10 cellular contexts compared by ENCODE assay signal in the genomic region with DNA sequence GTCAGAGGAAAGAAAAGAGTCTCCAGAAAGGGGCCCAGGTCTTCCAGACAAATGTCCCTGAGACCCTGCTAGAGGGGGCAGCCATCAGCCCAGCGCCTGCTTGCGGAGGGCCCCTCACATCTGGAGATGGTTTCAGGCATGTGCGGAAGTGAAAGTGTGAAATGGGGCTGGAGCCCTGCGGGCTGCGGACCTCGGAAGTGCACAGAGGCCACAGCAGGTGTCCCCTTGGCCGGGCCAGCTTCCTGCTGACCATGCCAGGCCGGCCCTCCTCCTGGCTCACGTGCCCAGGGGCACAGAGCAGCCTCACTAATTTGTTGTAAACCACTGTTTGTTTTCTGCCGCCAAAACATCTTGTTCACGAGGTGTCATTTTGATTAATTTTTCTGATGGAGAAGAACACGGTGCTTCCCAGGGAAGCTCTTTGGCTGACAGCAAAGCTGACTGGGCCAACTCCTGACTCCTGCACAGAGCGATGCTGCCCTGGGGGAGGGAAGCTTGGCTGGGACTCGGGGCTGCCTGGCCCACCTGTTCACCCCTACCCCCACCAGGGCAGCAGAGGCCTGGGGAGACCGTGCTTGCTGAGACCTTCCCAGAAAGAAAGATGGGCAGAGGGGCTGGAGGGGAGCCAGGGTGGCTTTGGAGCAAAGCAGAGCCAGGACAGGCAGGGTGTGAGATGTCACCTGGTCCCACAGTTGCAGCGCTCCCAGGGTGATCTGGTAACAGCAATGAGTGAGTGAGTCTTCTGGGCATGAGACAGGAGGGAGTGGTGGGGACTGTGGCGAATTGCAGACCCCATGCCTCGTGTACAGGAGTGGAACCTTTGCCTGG. TPM values are rescaled to one million over a fixed set of nuclear protein-coding genes. Genes with fewer than 3 reads are reported as not detected.
DNase-seq lines count a peak whose midpoint lies in the region; ATAC-seq and TF ChIP-seq lines count a peak whose summit lies in the region.
"Had no signal": no experiment of that assay in that cellular context is flagged by ENCODE, and none has a peak within 500 bp of the region (broad histone marks: within the 10 kb centered on the region; RNA-seq: fewer than 3 reads in every experiment).

No MANE protein-coding gene starts in this region.

- H3K4me3 Mint-ChIP-seq in endodermal cell, result no peak overlapping the region

- H3K27me3 ChIP-seq in endodermal cell (ENCODE audit: control insufficient read depth, insufficient read depth, low read length, poor library complexity, severe bottlenecking) (no peaks in the 10 kb centered on the region), hepatocyte (no peaks in the 10 kb centered on the region)
- H3K27me3 ChIP-seq: adrenal gland had no signal

- WGBS in endodermal cell (ENCODE audit: insufficient coverage in 1 of 2, insufficient read length in 1 of 2), 2 experiments, result 73 to 76% methylated on average over 12 to 18 of the region's 18 CpGs
- 71% methylated on average over 18 of the region's 18 CpGs for WGBS in hepatocyte (ENCODE audit: low lambda C conversion rate, missing lambda C conversion rate)

- no peaks in the 10 kb centered on the region for H3K36me3 Mint-ChIP-seq in endodermal cell (ENCODE audit: low read depth)

- H3K4me2 ChIP-seq in hepatocyte, result no peak overlapping the region

- no peaks in the 10 kb centered on the region for H3K36me3 ChIP-seq in endodermal cell (ENCODE audit: control insufficient read depth, insufficient read depth, low read length)
- H3K36me3 ChIP-seq in hepatocyte (replicated peaks; ENCODE audit: insufficient read depth, low read depth), result no peaks in the 10 kb centered on the region
- H3K36me3 ChIP-seq: adrenal gland had no signal

- no peak overlapping the region for H2AFZ ChIP-seq in hepatocyte

- H3K27ac Mint-ChIP-seq in endodermal cell, result no peak overlapping the region

- no peaks in the 10 kb centered on the region for H3K27me3 Mint-ChIP-seq in endodermal cell (ENCODE audit: insufficient read depth)

- H3K9ac ChIP-seq in endodermal cell (ENCODE audit: extremely low read depth, low read length, poor library complexity, severe bottlenecking), result no peak overlapping the region

- H3K27ac ChIP-seq in endodermal cell (ENCODE audit: low read depth, low read length) (no peak overlapping the region), hepatocyte (no peak overlapping the region)

- H3K4me1 ChIP-seq in endodermal cell (ENCODE audit: control insufficient read depth, insufficient read depth, low read length), result no peaks in the 10 kb centered on the region
- peaks cover 5% of the 10 kb centered on the region for H3K4me1 ChIP-seq in hepatocyte (ENCODE audit: insufficient read depth)

- ATAC-seq in GM18511 (IDR thresholded peaks at IDR 0.05; ENCODE audit: unreplicated experiment), result peak; percentile 49

- H3K79me2 ChIP-seq in hepatocyte, result no peaks in the 10 kb centered on the region

- no peak overlapping the region for H3K4me3 ChIP-seq in endodermal cell (ENCODE audit: low read length)
- H3K4me3 ChIP-seq in hepatocyte, result no peak overlapping the region

- H3K4me1 Mint-ChIP-seq in endodermal cell, result peaks cover 21% of the 10 kb centered on the region

- TF ChIP-seq CTCF in endodermal cell (conservative IDR thresholded peaks at IDR 0.05) (no peak), hepatocyte (IDR thresholded peaks at IDR 0.05; ENCODE audit: poor library complexity) (no peak)

- DNase-seq in NCI-H2196 (lab: John Stamatoyannopoulos, UW; ENCODE audit: unreplicated experiment), result peak; percentile 55
- DNase-seq in endodermal cell, result peak; percentile 63
- peak; percentile 42 for DNase-seq in retina
- DNase-seq in T-helper 1 cell, result no peak
- DNase-seq in NCI-H524 treated with DMSO at 0.1 percent for 48 hours (lab: John Stamatoyannopoulos, UW), result no peak
- no peak for DNase-seq in COLO829 (ENCODE audit: low spot score)
- DNase-seq in hepatocyte (ENCODE audit: low spot score), result no peak
- DNase-seq: SHP77 had no signal

- no peaks in the 10 kb centered on the region for H3K9me3 Mint-ChIP-seq in endodermal cell

- H3K9me2 ChIP-seq in hepatocyte (replicated peaks; ENCODE audit: insufficient read depth), result no peaks in the 10 kb centered on the region

- no peaks in the 10 kb centered on the region for H4K20me1 ChIP-seq in hepatocyte (ENCODE audit: insufficient read depth, poor library complexity, severe bottlenecking)

- H3K9me3 ChIP-seq in endodermal cell (ENCODE audit: control insufficient read depth, low read length), result no peaks in the 10 kb centered on the region
- H3K9me3 ChIP-seq in hepatocyte (ENCODE audit: low read depth), result no peaks in the 10 kb centered on the region
- H3K9me3 ChIP-seq: adrenal gland had no signal

RNA-seq across cellular contexts. Expression of gene BCAS4, which starts 54.2 kb away (rescaled TPM):
- total RNA-seq in endodermal cell (10 to 100 TPM in 1 of 2 donors, 1 to 10 TPM in 1; 9.5 to 25.2 TPM), hepatocyte (5.6 and 12.5 TPM in 2 replicates)
- polyA plus RNA-seq in endodermal cell (2013, experiment 1 of 2), result 10.0 TPM
- 10.5 TPM for polyA plus RNA-seq in endodermal cell (2013, experiment 2 of 2)
- polyA plus RNA-seq in hepatocyte, result 18.0 and 21.6 TPM in 2 replicates

Comparison
In these comparisons a context has a peak if more than half of its experiments do, and no peak if none do; other contexts are left out.
1. DNase-seq: peak in NCI-H2196 (single experiment), endodermal cell (single experiment) and retina (single experiment); none in T-helper 1 cell (0 of 5), NCI-H524 treated with DMSO at 0.1 percent for 48 hours (single experiment), COLO829 (single experiment) and hepatocyte (single experiment).